Comparison of ENCODE assay signal across 1 cellular context in genomic region chr9:34233691-34234090, GRCh38.
TF ChIP-seq lines count a peak whose summit lies in the region.

No MANE protein-coding gene starts in this region.

TF ChIP-seq in IMR-90, 13 proteins besides CTCF, POLR2A, EP300 and RAD21:
- TF ChIP-seq MAZ (IDR thresholded peaks at IDR 0.05; ENCODE audit: borderline replicate concordance, low read depth, low read length) = no peak
- TF ChIP-seq CEBPB (IDR thresholded peaks at IDR 0.05; ENCODE audit: low read depth, low read length) = no peak
- no peak for TF ChIP-seq CHD1 (IDR thresholded peaks at IDR 0.05; ENCODE audit: low read depth, low read length)
- no peak for TF ChIP-seq ELK1 (IDR thresholded peaks at IDR 0.05; ENCODE audit: borderline replicate concordance, low read depth, low read length)
- peak; percentile 7; the same call in 1 of the 2 replicates for TF ChIP-seq NFE2L2 (IDR thresholded peaks at IDR 0.05; ENCODE audit: low read depth, low read length)
- TF ChIP-seq SMC3 (IDR thresholded peaks at IDR 0.05; ENCODE audit: low read depth, low read length) = no peak
- TF ChIP-seq BHLHE40 (IDR thresholded peaks at IDR 0.05; ENCODE audit: low read depth, low read length) = no peak
- TF ChIP-seq MXI1 (IDR thresholded peaks at IDR 0.05; ENCODE audit: borderline replicate concordance, low read depth, low read length) = no peak
- TF ChIP-seq USF2 (IDR thresholded peaks at IDR 0.05; ENCODE audit: low read depth, low read length) = no peak; the same call in 1 of the 2 replicates
- TF ChIP-seq FOS (IDR thresholded peaks at IDR 0.05; ENCODE audit: low read depth, low read length) = 0 out of 2 replicates have a peak, but pooled peaks have one; percentile 2
- no peak for TF ChIP-seq RCOR1 (IDR thresholded peaks at IDR 0.05; ENCODE audit: insufficient replicate concordance, low read length)
- TF ChIP-seq RFX5 (IDR thresholded peaks at IDR 0.05; ENCODE audit: low read depth, low read length) = no peak
